Comparison of ENCODE assay signal across 11 cellular contexts in the genomic region with DNA sequence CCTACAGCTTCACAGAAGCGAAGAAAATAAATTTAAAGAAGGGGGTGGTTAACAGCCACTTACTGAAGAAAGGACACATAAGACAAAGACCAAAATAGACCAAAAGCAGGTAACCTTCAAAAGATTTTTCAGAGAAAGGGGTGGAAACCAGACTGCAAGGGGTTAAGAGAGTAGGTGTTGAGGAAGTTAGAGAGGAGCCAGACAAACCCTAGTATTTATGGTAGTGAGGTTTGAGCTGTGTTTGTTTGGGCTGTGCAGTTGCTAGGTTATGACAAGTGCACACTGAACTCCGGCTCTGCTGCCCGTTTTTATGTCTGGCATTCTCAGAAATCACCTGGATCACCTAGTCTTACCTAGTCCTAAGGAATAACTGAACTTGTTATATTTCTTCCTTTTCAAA. TPM values are rescaled to one million over a fixed set of nuclear protein-coding genes. Genes with fewer than 3 reads are reported as not detected.
DNase-seq lines count a peak whose midpoint lies in the region; ATAC-seq, FAIRE-seq and TF ChIP-seq lines count a peak whose summit lies in the region.
"Had no signal": no experiment of that assay in that cellular context is flagged by ENCODE, and none has a peak within 500 bp of the region (broad histone marks: within the 10 kb centered on the region; RNA-seq: fewer than 3 reads in every experiment).

No MANE protein-coding gene starts in this region.

- no peak overlapping the region for H3K23ac ChIP-seq in mesendoderm (ENCODE audit: low read length)

- DNase-seq in DMS153 (lab: John Stamatoyannopoulos, UW) (peak; percentile 38), DMS153 treated with DMSO at 0.1 percent for 48 hours (lab: John Stamatoyannopoulos, UW; ENCODE audit: unreplicated experiment) (no peak), colonic mucosa (peak; percentile 70), urothelium cell line (ENCODE audit: low spot score) (no peak), mesendoderm (no peak), AG20443 (ENCODE audit: low spot score) (no peak)
- peak; percentile 15 to 86 (median 68) for DNase-seq in naive thymus-derived CD8-positive, alpha-beta T cell
- DNase-seq: EL had no signal

- H3K9me3 ChIP-seq in colonic mucosa = no peaks in the 10 kb centered on the region

- no peaks in the 10 kb centered on the region for H3K36me3 Mint-ChIP-seq in naive thymus-derived CD8-positive, alpha-beta T cell

- TF ChIP-seq CTCF in colonic mucosa (IDR thresholded peaks at IDR 0.05) = no peak

- H3K18ac ChIP-seq in mesendoderm (ENCODE audit: low read length) = no peak overlapping the region

- H3K79me2 ChIP-seq in mesendoderm (ENCODE audit: control insufficient read depth, insufficient read depth, low read length) = no peaks in the 10 kb centered on the region

- no peak overlapping the region for H2AK5ac ChIP-seq in mesendoderm (ENCODE audit: low read length)

- intact Hi-C loops in colonic mucosa (cut with DNase I) = no loop called here

- H3K56ac ChIP-seq in mesendoderm (ENCODE audit: low read length) = no peak overlapping the region

- no CpG with 5 or more reads among the region's 3 CpGs for WGBS in mesendoderm (ENCODE audit: extremely low coverage, insufficient coverage, low lambda C conversion rate)

- peak overlapping the region; percentile 70 to 97 (median 91) for H3K27ac Mint-ChIP-seq in naive thymus-derived CD8-positive, alpha-beta T cell

- no peaks in the 10 kb centered on the region for H3K9me3 Mint-ChIP-seq in naive thymus-derived CD8-positive, alpha-beta T cell

- peak; percentile 40 for ATAC-seq in HG03469 (IDR thresholded peaks at IDR 0.05; ENCODE audit: unreplicated experiment)
- peak; percentile 81 to 94 for ATAC-seq in naive thymus-derived CD8-positive, alpha-beta T cell

- peaks cover 14 to 43% (median 39%) of the 10 kb centered on the region in 4 donors for H3K4me1 Mint-ChIP-seq in naive thymus-derived CD8-positive, alpha-beta T cell

- no peak overlapping the region for H3K4me2 ChIP-seq in mesendoderm (ENCODE audit: low read length)

- H4K8ac ChIP-seq in mesendoderm (ENCODE audit: low read depth, low read length) = no peak overlapping the region

- H3K27me3 Mint-ChIP-seq in naive thymus-derived CD8-positive, alpha-beta T cell = no peaks in the 10 kb centered on the region

- H3K27ac ChIP-seq in colonic mucosa (no peak overlapping the region), mesendoderm (ENCODE audit: low read depth, low read length) (no peak overlapping the region)
- H3K27ac ChIP-seq: 22Rv1 had no signal

- H3K36me3 ChIP-seq in colonic mucosa = no peaks in the 10 kb centered on the region
- H3K36me3 ChIP-seq in mesendoderm (ENCODE audit: control insufficient read depth, insufficient read depth, low read length) = no peaks in the 10 kb centered on the region

- H2BK15ac ChIP-seq in mesendoderm (replicated peaks; ENCODE audit: low read depth) = no peak overlapping the region

- no peaks in the 10 kb centered on the region for H3K27me3 ChIP-seq in colonic mucosa
- H3K27me3 ChIP-seq in mesendoderm (ENCODE audit: insufficient read depth, low read length, poor library complexity) = no peaks in the 10 kb centered on the region

- no peak overlapping the region for H2BK120ac ChIP-seq in mesendoderm (ENCODE audit: low read depth, low read length)

- FAIRE-seq in urothelium cell line (lab: Jason Lieb, UNC) = no peak
- FAIRE-seq: H54 had no signal

- H4K5ac ChIP-seq in mesendoderm (ENCODE audit: low read length) = no peak overlapping the region

- peaks cover 4% of the 10 kb centered on the region for H3K79me1 ChIP-seq in mesendoderm (ENCODE audit: low read length)

- H3K4me3 ChIP-seq in colonic mucosa (no peak overlapping the region), mesendoderm (ENCODE audit: low read length) (no peak overlapping the region)

- H2BK5ac ChIP-seq in mesendoderm (ENCODE audit: low read length) = no peak overlapping the region

- H3K4me1 ChIP-seq in colonic mucosa (no peaks in the 10 kb centered on the region), mesendoderm (ENCODE audit: control insufficient read depth, low read depth, low read length) (no peaks in the 10 kb centered on the region)

- H3K4ac ChIP-seq in mesendoderm (ENCODE audit: low read depth, low read length) = no peak overlapping the region

- H3K9ac ChIP-seq in colonic mucosa (ENCODE audit: low read depth in 2 of 2, low read length in 2 of 2) = peak overlapping the region in 1 of 2 donors; percentile 58
- no peak overlapping the region for H3K9ac ChIP-seq in mesendoderm (ENCODE audit: low read length)

- peak overlapping the region in 8 of 10 donors; percentile 12 to 50 (median 36) for H3K4me3 Mint-ChIP-seq in naive thymus-derived CD8-positive, alpha-beta T cell

- POLR2A ChIA-PET in naive thymus-derived CD8-positive, alpha-beta T cell (lab: Charles Lee) = interaction anchor here (0.8 to 1.2 kb wide), 4 partner anchors 10 to 27 kb away, joined by 3 to 7 read pairs (median 4); no protein-coding TSS in a partner anchor

RNA-seq across cellular contexts. Expression of gene G3BP2, which starts 22.8 kb away (rescaled TPM):
- 100 to 1,000 TPM; 165 to 183 TPM for total RNA-seq in colonic mucosa
- 100 to 1,000 TPM; 172 to 190 TPM for total RNA-seq in naive thymus-derived CD8-positive, alpha-beta T cell
- 100 to 1,000 TPM; 116 to 125 (median 121) TPM for polyA plus RNA-seq in naive thymus-derived CD8-positive, alpha-beta T cell
- polyA plus RNA-seq in mesendoderm (2013, experiment 1 of 2) = 150 TPM
- polyA plus RNA-seq in mesendoderm (2013, experiment 2 of 2) = 151 TPM

RNA-seq across cellular contexts. Expression of gene USO1, which starts 28.3 kb away (rescaled TPM):
- 10 to 100 TPM; 54.7 to 63.0 TPM for total RNA-seq in colonic mucosa
- total RNA-seq in naive thymus-derived CD8-positive, alpha-beta T cell = 10 to 100 TPM; 32.3 to 36.6 TPM
- 10 to 100 TPM; 22.0 to 26.5 (median 24.4) TPM for polyA plus RNA-seq in naive thymus-derived CD8-positive, alpha-beta T cell
- 72.2 TPM for polyA plus RNA-seq in mesendoderm (2013, experiment 1 of 2)
- 73.5 TPM for polyA plus RNA-seq in mesendoderm (2013, experiment 2 of 2)

Comparison
In these comparisons a context has a peak if more than half of its experiments do, and no peak if none do; other contexts are left out.
1. DNase-seq: peak in DMS153 (single experiment), colonic mucosa (single experiment) and naive thymus-derived CD8-positive, alpha-beta T cell (10 of 10); none in DMS153 treated with DMSO at 0.1 percent for 48 hours (single experiment), urothelium cell line (single experiment), mesendoderm (single experiment) and AG20443 (single experiment).